ENCODE assay signal across 20 cellular contexts in genomic region chr2:40466926-40467325, GRCh38. TPM values are rescaled to one million over a fixed set of nuclear protein-coding genes. Genes with fewer than 3 reads are reported as not detected.
DNase-seq lines count a peak whose midpoint lies in the region; ATAC-seq and TF ChIP-seq lines count a peak whose summit lies in the region.
"Had no signal": no experiment of that assay in that cellular context is flagged by ENCODE, and none has a peak within 500 bp of the region (broad histone marks: within the 10 kb centered on the region; RNA-seq: fewer than 3 reads in every experiment).

No MANE protein-coding gene starts in this region.

- H3K4me1 ChIP-seq in endodermal cell (ENCODE audit: control insufficient read depth, insufficient read depth, low read length), result no peaks in the 10 kb centered on the region

- peak; percentile 72 for DNase-seq in D341Med (ENCODE audit: low spot score)
- DNase-seq in NCI-H2081 (lab: John Stamatoyannopoulos, UW), result peak; percentile 57 to 82
- DNase-seq in NCI-H69 (lab: John Stamatoyannopoulos, UW), result peak; percentile 93
- DNase-seq in endodermal cell, result no peak
- DNase-seq in glomerular visceral epithelial cell (ENCODE audit: extremely low spot score), result no peak
- no peak for DNase-seq in dedifferentiated amniotic fluid mesenchymal stem cell (ENCODE audit: extremely low spot score)
- DNase-seq: BE2C; CD4-positive, CD25-positive, alpha-beta regulatory T cell; COR-L47; GF-D8; HCEC 1CT; Karpas-422; NCI-H187 treated with DMSO at 0.1 percent for 48 hours; NCI-H526 treated with DMSO at 0.1 percent for 48 hours; PC-3; T-helper 1 cell had no signal

- no peaks in the 10 kb centered on the region for H3K9me3 ChIP-seq in endodermal cell (ENCODE audit: control insufficient read depth, low read length)
- H3K9me3 ChIP-seq: BE2C had no signal

- H3K27me3 ChIP-seq in endodermal cell (ENCODE audit: control insufficient read depth, insufficient read depth, low read length, poor library complexity, severe bottlenecking), result no peaks in the 10 kb centered on the region
- H3K27me3 ChIP-seq: BE2C had no signal

- H3K9ac ChIP-seq in endodermal cell (ENCODE audit: extremely low read depth, low read length, poor library complexity, severe bottlenecking), result no peak overlapping the region

- H3K27me3 Mint-ChIP-seq in endodermal cell (ENCODE audit: insufficient read depth), result no peaks in the 10 kb centered on the region
- H3K27me3 Mint-ChIP-seq: CD4-positive, CD25-positive, alpha-beta regulatory T cell; IgD-negative memory B cell had no signal

- H3K4me1 Mint-ChIP-seq in endodermal cell, result no peaks in the 10 kb centered on the region
- H3K4me1 Mint-ChIP-seq: CD4-positive, CD25-positive, alpha-beta regulatory T cell; GM23338 had no signal

- H3K36me3 Mint-ChIP-seq in endodermal cell (ENCODE audit: low read depth), result no peaks in the 10 kb centered on the region
- H3K36me3 Mint-ChIP-seq: CD4-positive, CD25-positive, alpha-beta regulatory T cell; IgD-negative memory B cell had no signal

- no peak overlapping the region for H3K4me3 ChIP-seq in endodermal cell (ENCODE audit: low read length)
- H3K4me3 ChIP-seq: GM12878, GM23338 had no signal

- no peak overlapping the region for H3K27ac Mint-ChIP-seq in endodermal cell
- H3K27ac Mint-ChIP-seq: CD4-positive, CD25-positive, alpha-beta regulatory T cell; GM23338; IgD-negative memory B cell had no signal

- H3K4me3 Mint-ChIP-seq in endodermal cell, result no peak overlapping the region
- H3K4me3 Mint-ChIP-seq: CD4-positive, CD25-positive, alpha-beta regulatory T cell; GM23338; IgD-negative memory B cell had no signal

- no peaks in the 10 kb centered on the region for H3K36me3 ChIP-seq in endodermal cell (ENCODE audit: control insufficient read depth, insufficient read depth, low read length)
- H3K36me3 ChIP-seq: BE2C had no signal

- H3K9me3 Mint-ChIP-seq in endodermal cell, result no peaks in the 10 kb centered on the region
- H3K9me3 Mint-ChIP-seq: CD4-positive, CD25-positive, alpha-beta regulatory T cell; GM23338 had no signal

- ATAC-seq in GM21786 (IDR thresholded peaks at IDR 0.05; ENCODE audit: unreplicated experiment), result no peak
- ATAC-seq: GM23338, PC-3 had no signal

- WGBS in endodermal cell (ENCODE audit: insufficient coverage in 1 of 2, insufficient read length in 1 of 2), 2 experiments, result 75 to 84% methylated on average over 2 of the region's 2 CpGs

- H3K27ac ChIP-seq in endodermal cell (ENCODE audit: low read depth, low read length), result peak overlapping the region; percentile 64

- TF ChIP-seq CTCF in endodermal cell (conservative IDR thresholded peaks at IDR 0.05), result peak; percentile 30

RNA-seq across cellular contexts. Expression of gene SLC8A1, which starts 15.0 kb away (rescaled TPM):
- total RNA-seq in endodermal cell, result 1 to 10 TPM; 4.7 to 6.3 TPM
- polyA plus RNA-seq in endodermal cell (2013, experiment 1 of 2), result 10.3 TPM
- 7.9 TPM for polyA plus RNA-seq in endodermal cell (2013, experiment 2 of 2)
- total RNA-seq: CD4-positive, CD25-positive, alpha-beta regulatory T cell had no signal
- polyA plus RNA-seq: IgD-negative memory B cell had no signal

Comparison
In these comparisons a context has a peak if more than half of its experiments do, and no peak if none do; other contexts are left out.
1. DNase-seq: peak in D341Med (single experiment), NCI-H2081 (2 of 2) and NCI-H69 (single experiment); none in endodermal cell (single experiment), glomerular visceral epithelial cell (single experiment) and dedifferentiated amniotic fluid mesenchymal stem cell (single experiment).